In the genomic region with DNA sequence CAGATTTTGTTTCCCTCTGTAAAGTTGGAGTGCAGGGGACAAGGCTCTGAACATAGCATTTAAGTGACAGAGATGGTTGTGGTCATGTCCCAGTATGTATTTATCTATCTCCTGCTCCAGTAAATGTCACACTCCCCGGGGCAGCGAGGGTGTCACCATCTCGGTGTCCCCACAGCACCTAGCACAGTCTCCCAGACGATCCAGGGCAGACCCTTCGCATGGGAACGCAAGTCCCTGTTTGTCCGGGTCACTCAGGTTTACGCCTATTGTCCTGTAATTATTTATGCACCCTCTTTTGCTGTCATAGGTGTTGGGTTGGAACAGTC, we compare ENCODE assay signal across 14 cellular contexts. TPM values are rescaled to one million over a fixed set of nuclear protein-coding genes. Genes with fewer than 3 reads are reported as not detected.
DNase-seq lines count a peak whose midpoint lies in the region; ATAC-seq and TF ChIP-seq lines count a peak whose summit lies in the region.
"Had no signal": no experiment of that assay in that cellular context is flagged by ENCODE, and none has a peak within 500 bp of the region (broad histone marks: within the 10 kb centered on the region; RNA-seq: fewer than 3 reads in every experiment).

No MANE protein-coding gene starts in this region.

- H3K4me3 ChIP-seq in coronary artery (no peak overlapping the region), sigmoid colon (no peak overlapping the region)
- H3K4me3 ChIP-seq: GM12878, GM23248 had no signal

- TF ChIP-seq EP300 in sigmoid colon (IDR thresholded peaks at IDR 0.05), result no peak

- no peak for TF ChIP-seq POLR2A in sigmoid colon (IDR thresholded peaks at IDR 0.05)

- H3K27ac ChIP-seq in coronary artery, result no peak overlapping the region
- no peak overlapping the region for H3K27ac ChIP-seq in sigmoid colon
- no peak overlapping the region for H3K27ac ChIP-seq in RWPE1
- H3K27ac ChIP-seq: GM23248 had no signal

- intact Hi-C loops in cardiac septum (cut with DNase I) (no loop called here), Right ventricle myocardium superior (cut with DNase I) (no loop called here), sigmoid colon (cut with DNase I) (loop anchor here (5.0 kb wide), 1 partner anchor 205 kb away; no protein-coding TSS in a partner anchor)

- no peaks in the 10 kb centered on the region for H3K9me3 ChIP-seq in sigmoid colon

- WGBS in sigmoid colon, 2 donors, result 88 to 91% methylated on average over 8 of the region's 8 CpGs

- H3K4me1 ChIP-seq in sigmoid colon, result no peaks in the 10 kb centered on the region

- CTCF ChIA-PET in RWPE1 (lab: Yijun Ruan, JAX), result interaction anchor here (0.5 to 0.9 kb wide), 4 partner anchors 72 to 480 kb away, joined by 3 to 4 read pairs (median 3); no protein-coding TSS in a partner anchor

- DNase-seq in cardiac septum (ENCODE audit: low spot score) (peak; percentile 68), Right ventricle myocardium superior (no peak), coronary artery (ENCODE audit: low spot score) (peak; percentile 56), sigmoid colon (peak; percentile 1), RWPE1 (ENCODE audit: low spot score) (no peak)
- DNase-seq: DMS79 had no signal

- peaks cover 0 to 18% (median 2%) of the 10 kb centered on the region in 3 donors for H3K27me3 ChIP-seq in sigmoid colon

- ATAC-seq in Right ventricle myocardium superior (ENCODE audit: poor library complexity) (no peak), HG02970 (IDR thresholded peaks at IDR 0.05; ENCODE audit: low FRiP score, unreplicated experiment) (no peak), HG03095 (IDR thresholded peaks at IDR 0.05; ENCODE audit: unreplicated experiment) (no peak)

- POLR2A ChIA-PET in RWPE1 (lab: Yijun Ruan, JAX; ENCODE audit: low non-redundant PET), result no interaction called here

- H3K36me3 ChIP-seq in sigmoid colon, result no peaks in the 10 kb centered on the region

- TF ChIP-seq CTCF in coronary artery (IDR thresholded peaks at IDR 0.05) (no peak), sigmoid colon (IDR thresholded peaks at IDR 0.05) (no peak), RWPE1 (conservative IDR thresholded peaks at IDR 0.05; ENCODE audit: low read depth) (no peak)

RNA-seq across cellular contexts. Expression of a gene that starts 12.6 kb away (rescaled TPM):
- not detected for total RNA-seq in cardiac septum
- total RNA-seq in Right ventricle myocardium superior, result 0.19 TPM
- total RNA-seq in sigmoid colon, result not detected
- polyA plus RNA-seq in sigmoid colon, result under 1 TPM in 2 of 3 donors, not detected in 1; 0.04 to 0.60 TPM
- total RNA-seq: CD4-positive, alpha-beta memory T cell; G401; GM12878; GM23248; HT-29 had no signal
- polyA plus RNA-seq: CD4-positive, alpha-beta memory T cell; GM12878; GM23248; IgD-negative memory B cell had no signal

Comparison
In these comparisons a context has a peak if more than half of its experiments do, and no peak if none do; other contexts are left out.
1. DNase-seq: peak in cardiac septum (single experiment), coronary artery (single experiment) and sigmoid colon (single experiment); none in Right ventricle myocardium superior (single experiment) and RWPE1 (single experiment).